In the genomic region with DNA sequence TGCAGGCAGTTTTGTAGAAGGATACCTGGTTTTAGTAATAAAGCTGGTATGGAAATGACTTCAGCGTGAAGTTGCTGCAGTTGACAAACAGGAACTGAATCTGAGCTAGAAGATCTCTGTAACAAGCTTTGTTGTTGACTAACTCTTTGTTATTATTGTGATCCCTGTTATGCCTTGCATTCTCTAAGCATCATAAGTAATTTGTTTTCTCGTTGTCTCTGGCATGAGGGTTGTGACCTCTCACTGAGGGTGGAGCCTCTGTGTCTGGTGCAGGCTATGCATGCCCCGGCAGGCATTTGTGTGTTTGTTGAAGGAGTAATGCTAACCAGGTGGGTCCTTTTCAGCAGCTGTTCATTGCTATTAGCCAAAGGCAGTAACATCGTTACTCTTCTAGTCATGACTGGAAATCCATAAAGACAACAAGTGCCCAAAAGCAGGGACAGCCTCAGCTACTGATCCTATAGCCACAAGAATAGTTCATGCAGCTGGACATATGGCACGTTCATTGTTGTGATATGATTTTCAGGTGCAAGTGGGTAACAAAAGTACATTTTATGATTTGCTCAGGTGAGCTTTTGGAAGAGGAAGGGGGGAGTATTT, we compare ENCODE assay signal across 8 cellular contexts. TPM values are rescaled to one million over a fixed set of nuclear protein-coding genes. Genes with fewer than 3 reads are reported as not detected.
DNase-seq lines count a peak whose midpoint lies in the region; ATAC-seq, FAIRE-seq and TF ChIP-seq lines count a peak whose summit lies in the region.
"Not testable (repeated sequence)": the region's sequence is repeated elsewhere in the genome, so short reads cannot be mapped to it uniquely, and the experiment has no call there.

No MANE protein-coding gene starts in this region.

- intact Hi-C loops in upper lobe of right lung (cut with DNase I) = not testable (repeated sequence)

- not testable (repeated sequence) for H3K4me1 ChIP-seq in upper lobe of right lung

- FAIRE-seq in GM18507 (lab: Jason Lieb, UNC) = peak; percentile 78

- not testable (repeated sequence) for H3K4me3 ChIP-seq in upper lobe of right lung

- H3K27ac ChIP-seq in upper lobe of right lung = not testable (repeated sequence)

- ATAC-seq in GM19463 (IDR thresholded peaks at IDR 0.05; ENCODE audit: unreplicated experiment) (peak; percentile 63), HG02678 (IDR thresholded peaks at IDR 0.05; ENCODE audit: unreplicated experiment) (peak; percentile 56), HG03432 (IDR thresholded peaks at IDR 0.05; ENCODE audit: unreplicated experiment) (peak; percentile 57), esophagus mucosa (peak; percentile 98), upper lobe of right lung (peak; percentile 15)

- H3K9me3 ChIP-seq in upper lobe of right lung = not testable (repeated sequence)

- not testable (repeated sequence) for H3K36me3 ChIP-seq in upper lobe of right lung

- not testable (repeated sequence) for TF ChIP-seq CTCF in upper lobe of right lung (IDR thresholded peaks at IDR 0.05)

- not testable (repeated sequence) for H3K27me3 ChIP-seq in upper lobe of right lung

- not testable (repeated sequence) for DNase-seq in GM18507 (ENCODE audit: extremely low spot score, insufficient read length, low read depth); upper lobe of right lung
- DNase-seq in NCI-H1694 treated with DMSO at 0.1 percent for 48 hours (lab: John Stamatoyannopoulos, UW) = peak; percentile 47
- DNase-seq in SHP77 (lab: John Stamatoyannopoulos, UW) = peak; percentile 58 to 64

RNA-seq across cellular contexts. Expression of gene KLHL2, which starts 30.8 kb away (rescaled TPM):
- total RNA-seq in esophagus mucosa (26.7 TPM), upper lobe of right lung (44.3 TPM)

Comparison
In these comparisons a context has a peak if more than half of its experiments do, and no peak if none do; other contexts are left out.
1. ATAC-seq: peak in every context shown above with its lines; median percentile 98 in esophagus mucosa; 63 in GM19463; 57 in HG03432; 56 in HG02678; 15 in upper lobe of right lung.